ENCODE assay signal across 18 cellular contexts in genomic region chr1:40838980-40839942, GRCh38. TPM values are rescaled to one million over a fixed set of nuclear protein-coding genes. Genes with fewer than 3 reads are reported as not detected.
A peak's percentile ranks its signal among the peaks of the same experiment; 100 is the strongest.
DNase-seq lines count a peak whose midpoint lies in the region; ATAC-seq and TF ChIP-seq lines count a peak whose summit lies in the region.
"Had no signal": no experiment of that assay in that cellular context is flagged by ENCODE, and none has a peak within 500 bp of the region (broad histone marks: within the 10 kb centered on the region; RNA-seq: fewer than 3 reads in every experiment).

No MANE protein-coding gene starts in this region.

- H3K4me3 Mint-ChIP-seq in endodermal cell = no peak overlapping the region
- H3K4me3 Mint-ChIP-seq in nephron progenitor cell = no peak overlapping the region
- H3K4me3 Mint-ChIP-seq: B cell; CD8-positive, alpha-beta memory T cell had no signal

- H3K79me2 ChIP-seq in smooth muscle cell (ENCODE audit: low read depth) = no peaks in the 10 kb centered on the region

- H3K9me3 Mint-ChIP-seq in endodermal cell (peaks cover 8% of the 10 kb centered on the region), nephron progenitor cell (peaks cover 14% of the 10 kb centered on the region)

- H3K36me3 Mint-ChIP-seq in endodermal cell (ENCODE audit: low read depth) = no peaks in the 10 kb centered on the region
- peaks cover 5% of the 10 kb centered on the region for H3K36me3 Mint-ChIP-seq in nephron progenitor cell (ENCODE audit: low read depth)
- H3K36me3 Mint-ChIP-seq: CD8-positive, alpha-beta memory T cell had no signal

- H3K27me3 ChIP-seq in endodermal cell (ENCODE audit: control insufficient read depth, insufficient read depth, low read length, poor library complexity, severe bottlenecking) (no peaks in the 10 kb centered on the region), smooth muscle cell (ENCODE audit: low read depth) (no peaks in the 10 kb centered on the region)

- DNase-seq in left ventricle myocardium superior = peak; percentile 15
- no peak for DNase-seq in left cardiac atrium
- DNase-seq in endodermal cell = peak; percentile 71
- DNase-seq in nephron progenitor cell = no peak
- no peak for DNase-seq in glomerular visceral epithelial cell (ENCODE audit: extremely low spot score)
- DNase-seq in smooth muscle cell (lab: John Stamatoyannopoulos, UW; ENCODE audit: unreplicated experiment) = no peak
- DNase-seq in left colon = no peak
- DNase-seq: ACHN; CD8-positive, alpha-beta memory T cell; GOT3; KG1; NCI-H1105 treated with DMSO at 0.1 percent for 48 hours; NCI-H187 treated with DMSO at 0.1 percent for 48 hours; NCI-H446; NCI-H774; PC-9 had no signal

- ATAC-seq in left ventricle myocardium superior (no peak), left cardiac atrium (no peak), left colon (no peak)

- H3K27ac ChIP-seq in endodermal cell (ENCODE audit: low read depth, low read length) (no peak overlapping the region), smooth muscle cell (ENCODE audit: low read depth) (no peak overlapping the region)
- H3K27ac ChIP-seq: PC-9 had no signal

- H3K9me3 ChIP-seq in endodermal cell (ENCODE audit: control insufficient read depth, low read length) (peaks cover 7% of the 10 kb centered on the region), smooth muscle cell (replicated peaks; ENCODE audit: low read depth) (no peaks in the 10 kb centered on the region)

- no peak for TF ChIP-seq CTCF in endodermal cell (conservative IDR thresholded peaks at IDR 0.05)
- TF ChIP-seq CTCF in nephron progenitor cell (IDR thresholded peaks at IDR 0.05) = no peak
- TF ChIP-seq CTCF in smooth muscle cell (IDR thresholded peaks at IDR 0.05; ENCODE audit: borderline replicate concordance, insufficient read depth, poor library complexity, severe bottlenecking) = no peak

- H3K4me1 Mint-ChIP-seq in endodermal cell (peaks cover 13% of the 10 kb centered on the region), nephron progenitor cell (peaks cover 31% of the 10 kb centered on the region)
- H3K4me1 Mint-ChIP-seq: B cell had no signal

- no peaks in the 10 kb centered on the region for H4K20me1 ChIP-seq in smooth muscle cell (ENCODE audit: low read depth)

- no peaks in the 10 kb centered on the region for H3K36me3 ChIP-seq in endodermal cell (ENCODE audit: control insufficient read depth, insufficient read depth, low read length)
- H3K36me3 ChIP-seq in smooth muscle cell (ENCODE audit: low read depth) = no peaks in the 10 kb centered on the region

- H3K27ac Mint-ChIP-seq in endodermal cell = no peak overlapping the region
- H3K27ac Mint-ChIP-seq in nephron progenitor cell = peak overlapping the region; percentile 46
- H3K27ac Mint-ChIP-seq: B cell had no signal

- no peak overlapping the region for H3K4me2 ChIP-seq in smooth muscle cell
- H3K4me2 ChIP-seq: PC-9 had no signal

- H3K27me3 Mint-ChIP-seq in endodermal cell (ENCODE audit: insufficient read depth) (peaks cover 5% of the 10 kb centered on the region), nephron progenitor cell (ENCODE audit: low read depth, poor library complexity) (peaks cover 7% of the 10 kb centered on the region)

- intact Hi-C loops in left ventricle myocardium superior (cut with micrococcal nuclease) (no loop called here), left cardiac atrium (cut with DNase I) (no loop called here), left colon (cut with DNase I, micrococcal nuclease) (no loop called here)

- H3K4me1 ChIP-seq in endodermal cell (ENCODE audit: control insufficient read depth, insufficient read depth, low read length) = peaks cover 6% of the 10 kb centered on the region
- no peaks in the 10 kb centered on the region for H3K4me1 ChIP-seq in smooth muscle cell (ENCODE audit: low read depth)

- no peaks in the 10 kb centered on the region for H3F3A ChIP-seq in smooth muscle cell (ENCODE audit: low read depth)

- H2AFZ ChIP-seq in smooth muscle cell (ENCODE audit: low read depth) = no peak overlapping the region
- H2AFZ ChIP-seq: PC-9 had no signal

- H3K9ac ChIP-seq in endodermal cell (ENCODE audit: extremely low read depth, low read length, poor library complexity, severe bottlenecking) (no peak overlapping the region), smooth muscle cell (ENCODE audit: low read depth) (no peak overlapping the region)

- H3K4me3 ChIP-seq in endodermal cell (ENCODE audit: low read length) (no peak overlapping the region), smooth muscle cell (no peak overlapping the region)
- H3K4me3 ChIP-seq: PC-9 had no signal

- WGBS in endodermal cell (ENCODE audit: insufficient coverage in 1 of 2, insufficient read length in 1 of 2), 2 experiments = 93 to 96% methylated on average over 9 to 15 of the region's 15 CpGs
- 90% methylated on average over 15 of the region's 15 CpGs for WGBS in smooth muscle cell (ENCODE audit: low lambda C conversion rate)

RNA-seq across cellular contexts. Expression of gene CITED4, which starts 22.9 kb away (rescaled TPM):
- total RNA-seq in left ventricle myocardium superior (45.4 TPM), left cardiac atrium (10 to 100 TPM; 22.9 to 26.5 TPM), endodermal cell (1 to 10 TPM; 9.0 to 9.5 TPM), smooth muscle cell (3.1 and 10.7 TPM in 2 replicates), left colon (1 to 10 TPM; 4.1 to 5.8 TPM)
- 7.2 TPM for polyA plus RNA-seq in endodermal cell (2013, experiment 1 of 2)
- polyA plus RNA-seq in endodermal cell (2013, experiment 2 of 2) = 5.6 TPM
- polyA plus RNA-seq in smooth muscle cell = 5.5 and 25.1 TPM in 2 replicates

RNA-seq across cellular contexts. Expression of gene KCNQ4, which starts 55.7 kb away (rescaled TPM):
- 1.9 TPM for total RNA-seq in left ventricle myocardium superior
- total RNA-seq in left cardiac atrium = 1 to 10 TPM; 1.3 to 1.4 TPM
- total RNA-seq in endodermal cell = under 1 TPM; 0.22 to 0.88 TPM
- polyA plus RNA-seq in endodermal cell (2013, experiment 1 of 2) = 1.7 TPM
- polyA plus RNA-seq in endodermal cell (2013, experiment 2 of 2) = 1.4 TPM
- 0.63 TPM in 1 of 2 replicates, not detected in the other for total RNA-seq in smooth muscle cell
- polyA plus RNA-seq in smooth muscle cell = 0.06 and 0.17 TPM in 2 replicates
- total RNA-seq in left colon = 1 to 10 TPM; 2.1 to 2.4 TPM
- total RNA-seq: MCF 10A had no signal
- polyA plus RNA-seq: CD8-positive, alpha-beta memory T cell had no signal

Comparison
In these comparisons a context has a peak if more than half of its experiments do, and no peak if none do; other contexts are left out.
1. DNase-seq: peak in left ventricle myocardium superior (single experiment) and endodermal cell (single experiment); none in left cardiac atrium (single experiment), nephron progenitor cell (single experiment), glomerular visceral epithelial cell (single experiment), smooth muscle cell (single experiment) and left colon (0 of 2).